ENCODE assay signal across 1 cellular context in the genomic region with DNA sequence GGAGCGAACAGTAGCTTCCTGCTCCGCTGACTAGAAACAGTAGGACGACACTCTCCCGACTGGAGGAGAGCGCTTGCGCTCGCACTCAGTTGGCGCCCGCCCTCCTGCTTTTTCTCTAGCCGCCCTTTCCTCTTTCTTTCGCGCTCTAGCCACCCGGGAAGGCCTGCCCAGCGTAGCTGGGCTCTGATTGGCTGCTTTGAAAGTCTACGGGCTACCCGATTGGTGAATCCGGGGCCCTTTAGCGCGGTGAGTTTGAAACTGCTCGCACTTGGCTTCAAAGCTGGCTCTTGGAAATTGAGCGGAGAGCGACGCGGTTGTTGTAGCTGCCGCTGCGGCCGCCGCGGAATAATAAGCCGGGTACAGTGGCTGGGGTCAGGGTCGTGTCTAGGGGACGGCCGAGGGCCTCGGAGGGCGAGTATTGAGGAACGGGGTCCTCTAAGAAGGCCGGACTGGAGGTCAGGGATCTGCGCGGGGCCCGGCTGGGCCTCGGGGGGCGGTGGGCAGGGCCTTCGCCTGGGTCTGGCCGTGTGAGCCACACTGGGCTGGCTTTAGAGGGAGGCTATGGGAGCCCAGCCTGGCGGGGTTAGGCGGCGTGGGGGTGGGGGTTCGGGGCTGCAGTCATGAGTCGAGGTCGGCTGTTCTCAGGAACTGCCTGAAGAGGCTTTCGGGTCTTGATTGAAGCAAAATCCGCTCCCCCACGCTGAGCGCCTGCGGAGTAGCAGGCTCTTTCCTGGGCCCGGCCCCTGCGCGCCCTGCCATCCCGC.
TF ChIP-seq lines count a peak whose summit lies in the region.

CDK1 (plus strand) TSS at position 265 of the 764 bp plus-strand sequence. CDS start 1,688 bp downstream, outside the sequence.

TF ChIP-seq in HCT116, 20 proteins besides CTCF, POLR2A, EP300 and RAD21 (continued from another document):
- TF ChIP-seq FOSL1 (IDR thresholded peaks at IDR 0.05; ENCODE audit: low read depth) = no peak
- TF ChIP-seq, protein P1, sequence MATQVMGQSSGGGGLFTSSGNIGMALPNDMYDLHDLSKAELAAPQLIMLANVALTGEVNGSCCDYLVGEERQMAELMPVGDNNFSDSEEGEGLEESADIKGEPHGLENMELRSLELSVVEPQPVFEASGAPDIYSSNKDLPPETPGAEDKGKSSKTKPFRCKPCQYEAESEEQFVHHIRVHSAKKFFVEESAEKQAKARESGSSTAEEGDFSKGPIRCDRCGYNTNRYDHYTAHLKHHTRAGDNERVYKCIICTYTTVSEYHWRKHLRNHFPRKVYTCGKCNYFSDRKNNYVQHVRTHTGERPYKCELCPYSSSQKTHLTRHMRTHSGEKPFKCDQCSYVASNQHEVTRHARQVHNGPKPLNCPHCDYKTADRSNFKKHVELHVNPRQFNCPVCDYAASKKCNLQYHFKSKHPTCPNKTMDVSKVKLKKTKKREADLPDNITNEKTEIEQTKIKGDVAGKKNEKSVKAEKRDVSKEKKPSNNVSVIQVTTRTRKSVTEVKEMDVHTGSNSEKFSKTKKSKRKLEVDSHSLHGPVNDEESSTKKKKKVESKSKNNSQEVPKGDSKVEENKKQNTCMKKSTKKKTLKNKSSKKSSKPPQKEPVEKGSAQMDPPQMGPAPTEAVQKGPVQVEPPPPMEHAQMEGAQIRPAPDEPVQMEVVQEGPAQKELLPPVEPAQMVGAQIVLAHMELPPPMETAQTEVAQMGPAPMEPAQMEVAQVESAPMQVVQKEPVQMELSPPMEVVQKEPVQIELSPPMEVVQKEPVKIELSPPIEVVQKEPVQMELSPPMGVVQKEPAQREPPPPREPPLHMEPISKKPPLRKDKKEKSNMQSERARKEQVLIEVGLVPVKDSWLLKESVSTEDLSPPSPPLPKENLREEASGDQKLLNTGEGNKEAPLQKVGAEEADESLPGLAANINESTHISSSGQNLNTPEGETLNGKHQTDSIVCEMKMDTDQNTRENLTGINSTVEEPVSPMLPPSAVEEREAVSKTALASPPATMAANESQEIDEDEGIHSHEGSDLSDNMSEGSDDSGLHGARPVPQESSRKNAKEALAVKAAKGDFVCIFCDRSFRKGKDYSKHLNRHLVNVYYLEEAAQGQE (IDR thresholded peaks at IDR 0.05; ENCODE audit: low read depth) = no peak
- no peak for TF ChIP-seq CEBPB (IDR thresholded peaks at IDR 0.05; ENCODE audit: low read depth)
- peak; percentile 74 for TF ChIP-seq TCF7L2 (IDR thresholded peaks at IDR 0.05; ENCODE audit: borderline replicate concordance, extremely low read depth, insufficient read depth, insufficient read length)
- peak; percentile 87 for TF ChIP-seq SP1 (IDR thresholded peaks at IDR 0.05; ENCODE audit: low read depth)
- TF ChIP-seq ELF1 (IDR thresholded peaks at IDR 0.05; ENCODE audit: borderline replicate concordance, low read depth) = peak; percentile 33; the same call in 1 of the 2 replicates
- TF ChIP-seq CBX3 (IDR thresholded peaks at IDR 0.05; ENCODE audit: low read depth) = no peak
- peak; percentile 59 for TF ChIP-seq MAX (IDR thresholded peaks at IDR 0.05)
- peak; percentile 87; the same call in 1 of the 2 replicates for TF ChIP-seq ZFX (IDR thresholded peaks at IDR 0.05)
- peak; percentile 14 for TF ChIP-seq YY1 (IDR thresholded peaks at IDR 0.05; ENCODE audit: extremely low read depth, insufficient replicate concordance, low read depth, low read length)
- TF ChIP-seq JUND (IDR thresholded peaks at IDR 0.05) = no peak
- TF ChIP-seq SIN3A (IDR thresholded peaks at IDR 0.05; ENCODE audit: low read depth) = no peak; the same call in 1 of the 2 replicates
TF ChIP-seq in HCT116: peak in this region for 7.
